17 cellular contexts compared by ENCODE assay signal in genomic region chr4:142262956-142263355, GRCh38.
"Had no signal": no experiment of that assay in that cellular context is flagged by ENCODE, and none has a peak within 500 bp of the region (broad histone marks: within the 10 kb centered on the region; RNA-seq: fewer than 3 reads in every experiment).

No MANE protein-coding gene starts in this region.

- H3K4me3 Mint-ChIP-seq: activated B cell treated with CpG ODN at 0.5 μM for 24 hours, neural crest cell, type B pancreatic cell had no signal

- H3K27ac ChIP-seq: brain microvascular endothelial cell, dorsolateral prefrontal cortex, pancreas, suprapubic skin had no signal

- H3K4me1 ChIP-seq: suprapubic skin had no signal

- H3K36me3 Mint-ChIP-seq: type B pancreatic cell had no signal

- ATAC-seq: activated naive CD4-positive, alpha-beta T cell treated with anti-CD3 and anti-CD28 coated beads, Interleukin-2, amount 50 U/mL, for 72 hours; heart right ventricle; pancreas; stimulated activated naive CD8-positive, alpha-beta T cell treated with anti-CD3 and anti-CD28 coated beads, Interleukin-15, Interleukin-2, amounts not matched to agents 100 U/mL and 50 U/mL, for 24 hours had no signal

- H3K4me3 ChIP-seq: dorsolateral prefrontal cortex, heart right ventricle, left ventricle myocardium inferior, pancreas, suprapubic skin had no signal

- H3K27me3 ChIP-seq: brain microvascular endothelial cell, dorsolateral prefrontal cortex, heart right ventricle, pancreas, suprapubic skin had no signal

- DNase-seq: activated B cell treated with CpG ODN at 0.5 μM for 24 hours; activated CD4-positive, alpha-beta T cell treated with anti-CD3 and anti-CD28 coated beads, Interleukin-2, amount 50 U/mL, for 4 hours; activated CD8-positive, alpha-beta memory T cell treated with anti-CD3 and anti-CD28 coated beads, Interleukin-2, amount 50 U/mL, for 4 hours; brain microvascular endothelial cell; dorsolateral prefrontal cortex; heart right ventricle; kidney; left ventricle myocardium inferior; pancreas; stimulated activated CD4-positive, alpha-beta T cell treated with anti-CD3 and anti-CD28 coated beads, Interleukin-12 subunit alpha, Interleukin-12 subunit beta, amount 100 ng/mL, for 4 hours; stimulated activated naive CD8-positive, alpha-beta T cell treated with anti-CD3 and anti-CD28 coated beads, Interleukin-15, Interleukin-2, amounts not matched to agents 100 U/mL and 50 U/mL, for 24 hours had no signal

- H3K27me3 Mint-ChIP-seq: activated B cell treated with CpG ODN at 0.5 μM for 24 hours, type B pancreatic cell had no signal

- H3K9me3 ChIP-seq: left ventricle myocardium inferior, pancreas, suprapubic skin had no signal

- H3K36me3 ChIP-seq: brain microvascular endothelial cell, pancreas, suprapubic skin had no signal

- H3K4me1 Mint-ChIP-seq: activated B cell treated with CpG ODN at 0.5 μM for 24 hours, neural crest cell had no signal

- FAIRE-seq: frontal cortex, kidney, pancreas had no signal

- H3K27ac Mint-ChIP-seq: activated B cell treated with CpG ODN at 0.5 μM for 24 hours, type B pancreatic cell had no signal

- H3K9me3 Mint-ChIP-seq: activated B cell treated with CpG ODN at 0.5 μM for 24 hours; activated naive CD4-positive, alpha-beta T cell treated with anti-CD3 and anti-CD28 coated beads, Interleukin-2, amount 50 U/mL, for 72 hours; activated T-helper 2 cell treated with anti-CD3 and anti-CD28 coated beads, Interferon-gamma antibody, Interleukin-2, Interleukin-4, amounts not matched to agents 10 μg/mL and 5 μg/mL and 100 μg/mL, durations not matched to agents 14 hours and 24 hours and 36 hours; neural crest cell; type B pancreatic cell had no signal
